18 cellular contexts compared by ENCODE assay signal in the genomic region with DNA sequence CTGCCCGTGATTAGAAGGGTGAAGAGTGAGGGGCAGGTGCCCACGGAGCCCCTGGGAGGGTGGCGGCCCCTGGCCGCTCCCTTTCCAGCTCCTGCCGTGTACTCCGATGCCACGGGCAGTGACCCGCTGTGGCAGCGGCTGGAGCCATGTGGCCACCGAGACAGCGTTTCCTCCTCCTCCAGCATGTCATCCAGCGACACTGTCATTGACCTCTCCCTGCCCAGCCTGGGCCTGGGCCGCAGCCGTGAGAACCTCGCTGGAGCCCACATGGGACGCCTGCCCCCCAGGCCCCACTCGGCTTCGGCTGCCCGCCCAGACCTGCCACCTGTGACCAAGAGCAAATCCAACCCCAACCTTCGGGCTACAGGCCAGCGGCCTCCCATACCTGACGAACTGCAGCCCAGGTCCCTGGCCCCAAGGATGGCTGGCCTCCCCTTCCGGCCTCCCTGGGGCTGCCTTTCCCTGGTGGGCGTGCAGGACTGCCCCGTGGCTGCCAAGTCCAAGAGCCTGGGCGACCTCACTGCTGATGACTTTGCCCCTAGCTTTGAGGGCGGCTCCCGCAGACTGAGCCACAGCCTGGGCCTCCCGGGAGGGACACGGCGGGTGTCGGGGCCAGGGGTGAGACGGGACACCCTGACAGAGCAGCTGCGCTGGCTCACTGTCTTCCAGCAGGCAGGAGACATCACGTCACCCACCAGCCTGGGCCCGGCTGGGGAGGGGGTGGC. TPM values are rescaled to one million over a fixed set of nuclear protein-coding genes. Genes with fewer than 3 reads are reported as not detected.
A peak's percentile ranks its signal among the peaks of the same experiment; 100 is the strongest.
DNase-seq lines count a peak whose midpoint lies in the region; ATAC-seq lines count a peak whose summit lies in the region.
"Had no signal": no experiment of that assay in that cellular context is flagged by ENCODE, and none has a peak within 500 bp of the region (broad histone marks: within the 10 kb centered on the region; RNA-seq: fewer than 3 reads in every experiment).

No MANE protein-coding gene starts in this region.

- no peak overlapping the region for H3K4me3 Mint-ChIP-seq in naive thymus-derived CD8-positive, alpha-beta T cell
- H3K4me3 Mint-ChIP-seq: CD4-positive, alpha-beta memory T cell had no signal

- peak overlapping the region; percentile 61 for H3K27ac ChIP-seq in SJCRH30
- H3K27ac ChIP-seq: Peyer's patch had no signal

- H3K4me1 ChIP-seq in SJCRH30 = peaks cover 57% of the 10 kb centered on the region

- DNase-seq in AG08396 (ENCODE audit: low spot score) = peak; percentile 64
- DNase-seq in EH (ENCODE audit: low read depth) = peak; percentile 10
- peak; percentile 86 for DNase-seq in SJCRH30
- DNase-seq in myocyte (ENCODE audit: low read depth) = peak; percentile 59
- no peak for DNase-seq in NCI-H1436 (lab: John Stamatoyannopoulos, UW)
- no peak for DNase-seq in naive thymus-derived CD8-positive, alpha-beta T cell
- DNase-seq: CD4-positive, alpha-beta memory T cell; MM.1S; NCI-H1105; NCI-H187 treated with DMSO at 0.1 percent for 48 hours; NCI-H2171 treated with DMSO at 0.1 percent for 48 hours; NCI-H774; Peyer's patch; SHP77 had no signal

- H3K27me3 Mint-ChIP-seq in naive thymus-derived CD8-positive, alpha-beta T cell = no peaks in the 10 kb centered on the region
- H3K27me3 Mint-ChIP-seq: CD4-positive, alpha-beta memory T cell had no signal

- peaks cover 2% of the 10 kb centered on the region; the same call in 1 of the 2 replicates for H3K27me3 ChIP-seq in SJCRH30

- peaks cover 0 to 7% (median 0%) of the 10 kb centered on the region in 3 donors for H3K36me3 Mint-ChIP-seq in naive thymus-derived CD8-positive, alpha-beta T cell

- H3K36me3 ChIP-seq in SJCRH30 = peaks cover 14% of the 10 kb centered on the region; the same call in 1 of the 2 replicates

- H3K4me3 ChIP-seq in SJCRH30 = peak overlapping the region; percentile 50
- H3K4me3 ChIP-seq: Peyer's patch had no signal

- H3K27ac Mint-ChIP-seq in naive thymus-derived CD8-positive, alpha-beta T cell = no peak overlapping the region
- H3K27ac Mint-ChIP-seq: CD4-positive, alpha-beta memory T cell had no signal

- H3K4me1 Mint-ChIP-seq in naive thymus-derived CD8-positive, alpha-beta T cell = peaks cover 4 to 20% (median 14%) of the 10 kb centered on the region in 4 donors

- no peaks in the 10 kb centered on the region for H3K9me3 Mint-ChIP-seq in naive thymus-derived CD8-positive, alpha-beta T cell
- H3K9me3 Mint-ChIP-seq: CD4-positive, alpha-beta memory T cell had no signal

- no peaks in the 10 kb centered on the region for H3K9me3 ChIP-seq in SJCRH30 (replicated peaks)
- H3K9me3 ChIP-seq: Peyer's patch had no signal

- no peak for ATAC-seq in naive thymus-derived CD8-positive, alpha-beta T cell
- no peak for ATAC-seq in HG02870 (IDR thresholded peaks at IDR 0.05; ENCODE audit: unreplicated experiment)
- ATAC-seq: HCT116 had no signal

- POLR2A ChIA-PET in naive thymus-derived CD8-positive, alpha-beta T cell (lab: Charles Lee) = interaction anchor here (1.3 to 4.6 kb wide), 6 partner anchors 10 to 43 kb away, joined by 3 to 32 read pairs (median 16); no protein-coding TSS in a partner anchor

RNA-seq across cellular contexts. Expression of a gene that starts 22.0 kb away (rescaled TPM):
- 42.1 and 48.8 TPM in 2 replicates for total RNA-seq in SJCRH30 (2014; rRNA removed; shearing (Covaris generic))
- total RNA-seq in myocyte = 19.4 and 27.5 TPM in 2 replicates
- 17.9 TPM for polyA plus RNA-seq in myocyte (2012)
- 100 to 1,000 TPM; 149 to 155 TPM for total RNA-seq in naive thymus-derived CD8-positive, alpha-beta T cell
- polyA plus RNA-seq in naive thymus-derived CD8-positive, alpha-beta T cell = 10 to 100 TPM in 2 of 3 donors, 1 to 10 TPM in 1; 9.0 to 31.7 (median 13.4) TPM

RNA-seq across cellular contexts. Expression of a gene that starts 25.7 kb away (rescaled TPM):
- not detected in 2 replicates for total RNA-seq in SJCRH30 (2014; rRNA removed; shearing (Covaris generic))
- total RNA-seq in myocyte = not detected in 2 replicates
- polyA plus RNA-seq in myocyte (2012) = not detected
- total RNA-seq in naive thymus-derived CD8-positive, alpha-beta T cell = under 1 TPM in 1 of 2 experiments, not detected in 1; 0.30 TPM
- not detected for polyA plus RNA-seq in naive thymus-derived CD8-positive, alpha-beta T cell
- total RNA-seq: CD4-positive, alpha-beta memory T cell; Daoy; NCI-H460 had no signal
- polyA plus RNA-seq: CD4-positive, alpha-beta memory T cell had no signal

RNA-seq across cellular contexts. Expression of a gene that starts 28.3 kb away (rescaled TPM):
- 0.22 and 0.56 TPM in 2 replicates for total RNA-seq in SJCRH30 (2014; rRNA removed; shearing (Covaris generic))
- total RNA-seq in myocyte = 0.21 and 0.57 TPM in 2 replicates
- polyA plus RNA-seq in myocyte (2012) = 0.14 TPM
- 10 to 100 TPM; 14.8 to 16.4 TPM for total RNA-seq in naive thymus-derived CD8-positive, alpha-beta T cell
- polyA plus RNA-seq in naive thymus-derived CD8-positive, alpha-beta T cell = under 1 TPM; 0.37 to 0.52 (median 0.37) TPM
- total RNA-seq: Daoy, NCI-H460 had no signal

RNA-seq across cellular contexts. Expression of a gene that starts 51.8 kb away (rescaled TPM):
- 0.51 TPM in 1 of 2 replicates, not detected in the other for total RNA-seq in SJCRH30 (2014; rRNA removed; shearing (Covaris generic))
- total RNA-seq in myocyte = 8.6 and 9.1 TPM in 2 replicates
- polyA plus RNA-seq in myocyte (2012) = 4.6 TPM
- total RNA-seq in naive thymus-derived CD8-positive, alpha-beta T cell = 100 to 1,000 TPM; 187 to 190 TPM
- 10 to 100 TPM; 45.8 to 61.6 (median 48.9) TPM for polyA plus RNA-seq in naive thymus-derived CD8-positive, alpha-beta T cell

Comparison
In these comparisons a context has a peak if more than half of its experiments do, and no peak if none do; other contexts are left out.
1. DNase-seq: peak in AG08396 (single experiment), EH (single experiment), SJCRH30 (2 of 2) and myocyte (single experiment); none in NCI-H1436 (single experiment) and naive thymus-derived CD8-positive, alpha-beta T cell (0 of 10).
2. RNA of a gene that starts 28.3 kb away (total RNA-seq): 14.8 to 16.4 TPM in naive thymus-derived CD8-positive, alpha-beta T cell; 0.22 to 0.56 TPM in SJCRH30 and 0.21 to 0.57 TPM in myocyte; every median in the first group is over 10 times any median in the second.